In the genomic region with DNA sequence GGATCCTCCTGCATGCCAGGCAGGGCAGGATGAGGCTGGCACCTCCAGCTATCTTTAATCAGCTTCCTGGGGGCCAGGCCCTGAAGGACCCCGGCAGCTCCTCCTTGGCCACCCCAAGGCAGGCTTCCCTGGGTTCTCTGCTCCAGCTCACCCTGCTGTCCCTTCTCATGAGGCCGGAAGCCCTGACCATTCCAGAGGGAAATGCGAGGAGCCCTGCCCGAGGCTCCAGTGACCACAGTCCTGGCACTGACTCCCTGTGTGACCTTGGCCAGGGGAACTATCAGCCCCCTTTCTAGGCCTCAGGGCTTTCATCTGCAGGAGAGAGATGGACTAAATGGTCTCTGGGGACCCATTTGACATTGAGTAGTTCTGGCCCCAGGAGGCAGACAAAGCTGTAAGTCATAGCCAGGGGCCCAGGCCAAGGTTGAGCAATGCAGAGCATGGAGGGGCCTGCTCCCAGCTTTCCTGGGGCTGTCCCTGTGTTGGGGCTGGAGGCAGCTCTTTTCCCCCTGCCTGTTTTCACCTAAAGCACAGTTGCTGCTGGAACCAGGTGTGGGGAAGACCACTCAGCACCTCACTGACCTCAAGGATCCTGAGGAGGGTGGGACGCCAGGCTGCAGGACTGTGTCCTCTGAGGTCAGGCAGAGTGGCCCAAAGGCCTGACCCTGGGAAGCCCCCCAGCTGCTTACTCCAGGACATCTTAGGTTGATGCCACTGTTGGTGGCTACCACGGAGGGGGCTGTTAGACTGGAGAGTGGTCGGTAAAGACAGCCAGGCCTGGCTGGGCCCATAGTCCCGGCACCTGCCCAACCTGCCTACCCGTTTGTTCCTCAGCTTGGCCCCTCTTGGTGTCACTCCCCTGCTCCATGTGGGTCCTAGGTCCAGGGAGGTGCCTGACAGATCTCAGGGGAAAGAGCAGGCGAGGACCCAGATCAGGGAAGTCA, we compare ENCODE assay signal across 1 cellular context.
TF ChIP-seq lines count a peak whose summit lies in the region.

No MANE protein-coding gene starts in this region.

TF ChIP-seq in HepG2, 621 proteins besides CTCF, POLR2A, EP300 and RAD21 (continued from another document and continues in another):
- no peak; the same call in 1 of the 2 replicates for TF ChIP-seq SMAD9 (CRISPR knock-in tag; IDR thresholded peaks at IDR 0.05)
- no peak for TF ChIP-seq MXI1 (IDR thresholded peaks at IDR 0.05; ENCODE audit: borderline replicate concordance, low read depth, low read length)
- TF ChIP-seq ELF3 (CRISPR knock-in tag; IDR thresholded peaks at IDR 0.05): peak; percentile 79
- TF ChIP-seq MEIS2 (CRISPR knock-in tag; IDR thresholded peaks at IDR 0.05): peak; percentile 86
- TF ChIP-seq, protein P1, sequence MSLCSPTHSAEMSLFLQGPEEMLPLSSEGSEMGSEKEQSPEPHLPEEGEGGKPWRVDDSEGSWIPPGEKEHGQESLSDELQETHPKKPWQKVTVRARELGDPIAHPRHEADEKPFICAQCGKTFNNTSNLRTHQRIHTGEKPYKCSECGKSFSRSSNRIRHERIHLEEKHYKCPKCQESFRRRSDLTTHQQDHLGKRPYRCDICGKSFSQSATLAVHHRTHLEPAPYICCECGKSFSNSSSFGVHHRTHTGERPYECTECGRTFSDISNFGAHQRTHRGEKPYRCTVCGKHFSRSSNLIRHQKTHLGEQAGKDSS (CRISPR knock-in tag; IDR thresholded peaks at IDR 0.05; ENCODE audit: borderline replicate concordance, low read depth): peak; percentile 89
- no peak for TF ChIP-seq NFE2L2 (IDR thresholded peaks at IDR 0.05; ENCODE audit: low read length)
- no peak for TF ChIP-seq KAT2B (IDR thresholded peaks at IDR 0.05; ENCODE audit: borderline replicate concordance, low read depth, low read length)
- TF ChIP-seq ZBTB20 (CRISPR knock-in tag; IDR thresholded peaks at IDR 0.05; ENCODE audit: borderline replicate concordance, low read depth): peak; percentile 69; the same call in 1 of the 2 replicates
- peak; percentile 97 for TF ChIP-seq MTA1 (CRISPR knock-in tag; IDR thresholded peaks at IDR 0.05; ENCODE audit: borderline replicate concordance)
- TF ChIP-seq ZNF350 (CRISPR knock-in tag; IDR thresholded peaks at IDR 0.05; ENCODE audit: borderline replicate concordance, low read depth): peak; percentile 97
- TF ChIP-seq, protein P2, sequence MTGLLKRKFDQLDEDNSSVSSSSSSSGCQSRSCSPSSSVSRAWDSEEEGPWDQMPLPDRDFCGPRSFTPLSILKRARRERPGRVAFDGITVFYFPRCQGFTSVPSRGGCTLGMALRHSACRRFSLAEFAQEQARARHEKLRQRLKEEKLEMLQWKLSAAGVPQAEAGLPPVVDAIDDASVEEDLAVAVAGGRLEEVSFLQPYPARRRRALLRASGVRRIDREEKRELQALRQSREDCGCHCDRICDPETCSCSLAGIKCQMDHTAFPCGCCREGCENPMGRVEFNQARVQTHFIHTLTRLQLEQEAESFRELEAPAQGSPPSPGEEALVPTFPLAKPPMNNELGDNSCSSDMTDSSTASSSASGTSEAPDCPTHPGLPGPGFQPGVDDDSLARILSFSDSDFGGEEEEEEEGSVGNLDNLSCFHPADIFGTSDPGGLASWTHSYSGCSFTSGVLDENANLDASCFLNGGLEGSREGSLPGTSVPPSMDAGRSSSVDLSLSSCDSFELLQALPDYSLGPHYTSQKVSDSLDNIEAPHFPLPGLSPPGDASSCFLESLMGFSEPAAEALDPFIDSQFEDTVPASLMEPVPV (CRISPR knock-in tag; IDR thresholded peaks at IDR 0.05): peak; percentile 87
- TF ChIP-seq, protein P3, sequence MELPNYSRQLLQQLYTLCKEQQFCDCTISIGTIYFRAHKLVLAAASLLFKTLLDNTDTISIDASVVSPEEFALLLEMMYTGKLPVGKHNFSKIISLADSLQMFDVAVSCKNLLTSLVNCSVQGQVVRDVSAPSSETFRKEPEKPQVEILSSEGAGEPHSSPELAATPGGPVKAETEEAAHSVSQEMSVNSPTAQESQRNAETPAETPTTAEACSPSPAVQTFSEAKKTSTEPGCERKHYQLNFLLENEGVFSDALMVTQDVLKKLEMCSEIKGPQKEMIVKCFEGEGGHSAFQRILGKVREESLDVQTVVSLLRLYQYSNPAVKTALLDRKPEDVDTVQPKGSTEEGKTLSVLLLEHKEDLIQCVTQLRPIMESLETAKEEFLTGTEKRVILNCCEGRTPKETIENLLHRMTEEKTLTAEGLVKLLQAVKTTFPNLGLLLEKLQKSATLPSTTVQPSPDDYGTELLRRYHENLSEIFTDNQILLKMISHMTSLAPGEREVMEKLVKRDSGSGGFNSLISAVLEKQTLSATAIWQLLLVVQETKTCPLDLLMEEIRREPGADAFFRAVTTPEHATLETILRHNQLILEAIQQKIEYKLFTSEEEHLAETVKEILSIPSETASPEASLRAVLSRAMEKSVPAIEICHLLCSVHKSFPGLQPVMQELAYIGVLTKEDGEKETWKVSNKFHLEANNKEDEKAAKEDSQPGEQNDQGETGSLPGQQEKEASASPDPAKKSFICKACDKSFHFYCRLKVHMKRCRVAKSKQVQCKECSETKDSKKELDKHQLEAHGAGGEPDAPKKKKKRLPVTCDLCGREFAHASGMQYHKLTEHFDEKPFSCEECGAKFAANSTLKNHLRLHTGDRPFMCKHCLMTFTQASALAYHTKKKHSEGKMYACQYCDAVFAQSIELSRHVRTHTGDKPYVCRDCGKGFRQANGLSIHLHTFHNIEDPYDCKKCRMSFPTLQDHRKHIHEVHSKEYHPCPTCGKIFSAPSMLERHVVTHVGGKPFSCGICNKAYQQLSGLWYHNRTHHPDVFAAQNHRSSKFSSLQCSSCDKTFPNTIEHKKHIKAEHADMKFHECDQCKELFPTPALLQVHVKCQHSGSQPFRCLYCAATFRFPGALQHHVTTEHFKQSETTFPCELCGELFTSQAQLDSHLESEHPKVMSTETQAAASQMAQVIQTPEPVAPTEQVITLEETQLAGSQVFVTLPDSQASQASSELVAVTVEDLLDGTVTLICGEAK (IDR thresholded peaks at IDR 0.05): no peak
- TF ChIP-seq, protein P3 (CRISPR knock-in tag; IDR thresholded peaks at IDR 0.05): peak; percentile 68; the same call in 1 of the 2 replicates
- TF ChIP-seq, protein P4, sequence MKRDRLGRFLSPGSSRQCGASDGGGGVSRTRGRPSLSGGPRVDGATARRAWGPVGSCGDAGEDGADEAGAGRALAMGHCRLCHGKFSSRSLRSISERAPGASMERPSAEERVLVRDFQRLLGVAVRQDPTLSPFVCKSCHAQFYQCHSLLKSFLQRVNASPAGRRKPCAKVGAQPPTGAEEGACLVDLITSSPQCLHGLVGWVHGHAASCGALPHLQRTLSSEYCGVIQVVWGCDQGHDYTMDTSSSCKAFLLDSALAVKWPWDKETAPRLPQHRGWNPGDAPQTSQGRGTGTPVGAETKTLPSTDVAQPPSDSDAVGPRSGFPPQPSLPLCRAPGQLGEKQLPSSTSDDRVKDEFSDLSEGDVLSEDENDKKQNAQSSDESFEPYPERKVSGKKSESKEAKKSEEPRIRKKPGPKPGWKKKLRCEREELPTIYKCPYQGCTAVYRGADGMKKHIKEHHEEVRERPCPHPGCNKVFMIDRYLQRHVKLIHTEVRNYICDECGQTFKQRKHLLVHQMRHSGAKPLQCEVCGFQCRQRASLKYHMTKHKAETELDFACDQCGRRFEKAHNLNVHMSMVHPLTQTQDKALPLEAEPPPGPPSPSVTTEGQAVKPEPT (CRISPR knock-in tag; IDR thresholded peaks at IDR 0.05; ENCODE audit: low read depth): peak; percentile 88; the same call in 1 of the 2 replicates
- TF ChIP-seq, protein P5, sequence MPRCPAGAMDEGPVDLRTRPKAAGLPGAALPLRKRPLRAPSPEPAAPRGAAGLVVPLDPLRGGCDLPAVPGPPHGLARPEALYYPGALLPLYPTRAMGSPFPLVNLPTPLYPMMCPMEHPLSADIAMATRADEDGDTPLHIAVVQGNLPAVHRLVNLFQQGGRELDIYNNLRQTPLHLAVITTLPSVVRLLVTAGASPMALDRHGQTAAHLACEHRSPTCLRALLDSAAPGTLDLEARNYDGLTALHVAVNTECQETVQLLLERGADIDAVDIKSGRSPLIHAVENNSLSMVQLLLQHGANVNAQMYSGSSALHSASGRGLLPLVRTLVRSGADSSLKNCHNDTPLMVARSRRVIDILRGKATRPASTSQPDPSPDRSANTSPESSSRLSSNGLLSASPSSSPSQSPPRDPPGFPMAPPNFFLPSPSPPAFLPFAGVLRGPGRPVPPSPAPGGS (CRISPR knock-in tag; IDR thresholded peaks at IDR 0.05): peak; percentile 91; the same call in 1 of the 2 replicates
- TF ChIP-seq, protein P6, sequence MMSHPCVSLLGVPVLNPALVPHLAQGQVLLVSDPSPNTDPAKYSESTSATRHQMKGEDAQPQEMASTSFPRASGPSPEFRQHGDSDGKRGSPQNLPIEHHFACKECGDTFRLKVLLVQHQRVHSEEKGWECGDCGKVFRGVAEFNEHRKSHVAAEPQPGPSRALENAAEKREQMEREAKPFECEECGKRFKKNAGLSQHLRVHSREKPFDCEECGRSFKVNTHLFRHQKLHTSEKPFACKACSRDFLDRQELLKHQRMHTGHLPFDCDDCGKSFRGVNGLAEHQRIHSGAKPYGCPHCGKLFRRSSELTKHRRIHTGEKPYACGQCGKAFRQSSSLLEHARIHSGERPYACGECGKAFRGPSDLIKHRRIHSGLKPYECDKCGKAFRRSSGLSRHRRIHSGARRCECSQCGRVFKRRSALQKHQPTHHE (CRISPR knock-in tag; IDR thresholded peaks at IDR 0.05; ENCODE audit: borderline replicate concordance): no peak
- peak; percentile 78; the same call in 1 of the 2 replicates for TF ChIP-seq SAFB2 (CRISPR knock-in tag; IDR thresholded peaks at IDR 0.05; ENCODE audit: borderline replicate concordance, low read depth)
- no peak for TF ChIP-seq ETV6 (CRISPR knock-in tag; conservative IDR thresholded peaks at IDR 0.05)
- TF ChIP-seq ZNF326 (CRISPR knock-in tag; IDR thresholded peaks at IDR 0.05; ENCODE audit: borderline replicate concordance): no peak
- TF ChIP-seq ZNF296 (CRISPR knock-in tag; conservative IDR thresholded peaks at IDR 0.05): peak; percentile 83; the same call in 1 of the 2 replicates
- peak; percentile 90; the same call in 1 of the 2 replicates for TF ChIP-seq HMG20A (CRISPR knock-in tag; IDR thresholded peaks at IDR 0.05; ENCODE audit: borderline replicate concordance)
- TF ChIP-seq SRSF4 (IDR thresholded peaks at IDR 0.05; ENCODE audit: low read depth, low read length, poor library complexity, severe bottlenecking): no peak
- TF ChIP-seq, protein P7, sequence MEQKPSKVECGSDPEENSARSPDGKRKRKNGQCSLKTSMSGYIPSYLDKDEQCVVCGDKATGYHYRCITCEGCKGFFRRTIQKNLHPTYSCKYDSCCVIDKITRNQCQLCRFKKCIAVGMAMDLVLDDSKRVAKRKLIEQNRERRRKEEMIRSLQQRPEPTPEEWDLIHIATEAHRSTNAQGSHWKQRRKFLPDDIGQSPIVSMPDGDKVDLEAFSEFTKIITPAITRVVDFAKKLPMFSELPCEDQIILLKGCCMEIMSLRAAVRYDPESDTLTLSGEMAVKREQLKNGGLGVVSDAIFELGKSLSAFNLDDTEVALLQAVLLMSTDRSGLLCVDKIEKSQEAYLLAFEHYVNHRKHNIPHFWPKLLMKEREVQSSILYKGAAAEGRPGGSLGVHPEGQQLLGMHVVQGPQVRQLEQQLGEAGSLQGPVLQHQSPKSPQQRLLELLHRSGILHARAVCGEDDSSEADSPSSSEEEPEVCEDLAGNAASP (CRISPR knock-in tag; IDR thresholded peaks at IDR 0.05; ENCODE audit: borderline replicate concordance): peak; percentile 92; the same call in 1 of the 2 replicates
- no peak for TF ChIP-seq FOXA1 (IDR thresholded peaks at IDR 0.05)
- no peak for TF ChIP-seq FOXA1 (CRISPR knock-in tag; IDR thresholded peaks at IDR 0.05)
